25 cellular contexts compared by ENCODE assay signal in the genomic region with DNA sequence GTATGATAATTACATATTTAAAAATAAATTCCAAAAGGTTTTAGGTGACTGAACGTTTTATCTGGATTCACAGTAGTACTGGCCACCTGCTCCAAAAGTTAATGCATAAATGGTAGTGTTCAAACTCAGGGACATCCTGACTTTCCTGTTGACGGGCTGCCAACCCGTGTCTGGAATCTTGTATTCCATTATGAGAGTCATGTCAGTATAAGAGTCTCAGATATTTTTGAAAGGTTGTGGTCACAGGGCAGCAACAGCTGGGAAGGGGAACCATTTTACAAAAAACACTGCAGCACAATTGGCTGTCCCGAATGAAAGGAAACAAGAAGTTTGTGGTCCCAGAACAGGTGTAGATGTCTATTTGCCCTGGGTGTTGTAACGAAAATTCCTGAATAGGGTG. TPM values are rescaled to one million over a fixed set of nuclear protein-coding genes. Genes with fewer than 3 reads are reported as not detected.
A peak's percentile ranks its signal among the peaks of the same experiment; 100 is the strongest.
DNase-seq lines count a peak whose midpoint lies in the region; ATAC-seq and TF ChIP-seq lines count a peak whose summit lies in the region.
"Had no signal": no experiment of that assay in that cellular context is flagged by ENCODE, and none has a peak within 500 bp of the region (broad histone marks: within the 10 kb centered on the region; RNA-seq: fewer than 3 reads in every experiment).

No MANE protein-coding gene starts in this region.

- H3K27me3 ChIP-seq in heart left ventricle (no peaks in the 10 kb centered on the region), transverse colon (no peaks in the 10 kb centered on the region)
- H3K27me3 ChIP-seq: esophagus muscularis mucosa, testis had no signal

- DNase-seq in LoVo (ENCODE audit: low spot score) (peak; percentile 42), heart left ventricle (peak; percentile 69 to 87 (median 73)), mucosa of descending colon (peak; percentile 46 to 73 (median 65)), transverse colon (peak; percentile 48), OCI-M2 (lab: John Stamatoyannopoulos, UW; ENCODE audit: unreplicated experiment) (no peak), AG08395 (ENCODE audit: low spot score) (no peak)
- DNase-seq: activated CD4-positive, alpha-beta T cell treated with anti-CD3 and anti-CD28 coated beads, Interleukin-2, amount 50 U/mL, for 1 hour; activated gamma-delta T cell treated with Interleukin-2 at 50 U/mL for 16 hours; AML-193; amniotic stem cell; central memory CD4-positive, alpha-beta T cell; COR-L47; effector CD4-positive, alpha-beta T cell; immature natural killer cell; mesendoderm; NCI-H1092; NCI-H524 treated with DMSO at 0.1 percent for 48 hours; nephron progenitor cell; stimulated activated CD4-positive, alpha-beta T cell treated with anti-CD3 and anti-CD28 coated beads, Interleukin-15, amount 100 ng/mL, for 24 hours; testis had no signal

- 10 to 13% (median 12%) methylated on average over 5 of the region's 5 CpGs for WGBS in heart left ventricle, 4 donors
- 14 to 17% methylated on average over 5 of the region's 5 CpGs for WGBS in transverse colon (ENCODE audit: low coverage in 1 of 2), 2 donors

- intact Hi-C loops in heart left ventricle (cut with DNase I) (loop anchor here in 1 of 10 donors (5.0 kb wide), 1 partner anchor 650 kb away; no protein-coding TSS in a partner anchor), mucosa of descending colon (cut with DNase I, micrococcal nuclease) (no loop called here), transverse colon (cut with DNase I; ENCODE audit: low total_unique reads) (no loop called here)

- H3K9me3 ChIP-seq in heart left ventricle, result no peaks in the 10 kb centered on the region
- H3K9me3 ChIP-seq in mucosa of descending colon, result no peaks in the 10 kb centered on the region
- no peaks in the 10 kb centered on the region for H3K9me3 ChIP-seq in transverse colon
- H3K9me3 ChIP-seq: esophagus muscularis mucosa, testis had no signal

- peak; percentile 84 to 95 (median 90) for ATAC-seq in heart left ventricle
- peak; percentile 90 for ATAC-seq in mucosa of descending colon
- ATAC-seq in HG02973 (IDR thresholded peaks at IDR 0.05; ENCODE audit: unreplicated experiment), result no peak
- ATAC-seq: HCT116 had no signal

- H3K4me3 ChIP-seq in heart left ventricle (peak overlapping the region in 7 of 12 donors; percentile 2 to 31 (median 20)), mucosa of descending colon (no peak overlapping the region), transverse colon (no peak overlapping the region)
- H3K4me3 ChIP-seq: esophagus muscularis mucosa, testis had no signal

- peak overlapping the region in 5 of 12 donors; percentile 51 to 62 (median 52) for H3K27ac ChIP-seq in heart left ventricle
- no peak overlapping the region for H3K27ac ChIP-seq in transverse colon
- H3K27ac ChIP-seq: esophagus muscularis mucosa, KMS-11, testis had no signal

- no peak for TF ChIP-seq EP300 in transverse colon (IDR thresholded peaks at IDR 0.05; ENCODE audit: low read depth)

- no peak for TF ChIP-seq CTCF in heart left ventricle (IDR thresholded peaks at IDR 0.05)
- TF ChIP-seq CTCF in mucosa of descending colon (IDR thresholded peaks at IDR 0.05), result no peak
- TF ChIP-seq CTCF in transverse colon (IDR thresholded peaks at IDR 0.05), result no peak

- H3K4me1 ChIP-seq in heart left ventricle, result peaks cover 0 to 11% (median 0%) of the 10 kb centered on the region in 12 donors
- H3K4me1 ChIP-seq in mucosa of descending colon (ENCODE audit: low read depth), result peaks cover 7% of the 10 kb centered on the region
- peaks cover 0 to 3% (median 0%) of the 10 kb centered on the region in 4 donors for H3K4me1 ChIP-seq in transverse colon
- H3K4me1 ChIP-seq: esophagus muscularis mucosa, testis had no signal

- TF ChIP-seq POLR2A in heart left ventricle (IDR thresholded peaks at IDR 0.05) (no peak), transverse colon (IDR thresholded peaks at IDR 0.05) (no peak)

- H3K36me3 ChIP-seq in heart left ventricle, result no peaks in the 10 kb centered on the region
- no peaks in the 10 kb centered on the region for H3K36me3 ChIP-seq in mucosa of descending colon (ENCODE audit: low read depth)
- H3K36me3 ChIP-seq in transverse colon, result no peaks in the 10 kb centered on the region
- H3K36me3 ChIP-seq: esophagus muscularis mucosa had no signal

- in situ Hi-C loops in transverse colon (cut with MboI; ENCODE audit: low pct_ligation_motif_present in 1 of 4, low pct_unique_long_range_greater_than_20kb in 1 of 4, low sequenced_read_pairs in 3 of 4), result no loop called here

RNA-seq across cellular contexts. Expression of a gene that starts 2.8 kb away (rescaled TPM):
- 1 to 10 TPM in 8 of 9 donors, under 1 TPM in 1; 0.68 to 3.8 (median 1.9) TPM for total RNA-seq in heart left ventricle
- polyA plus RNA-seq in heart left ventricle, result under 1 TPM; 0.08 to 0.27 TPM
- total RNA-seq in mucosa of descending colon, result 1 to 10 TPM in 1 of 3 donors, under 1 TPM in 2; 0.06 to 1.7 (median 0.09) TPM
- total RNA-seq in transverse colon, result under 1 TPM in 1 of 4 donors, not detected in 3; 0.14 TPM
- total RNA-seq: pulmonary artery endothelial cell had no signal
- polyA plus RNA-seq: immature natural killer cell had no signal

RNA-seq across cellular contexts. Expression of a gene that starts 8.0 kb away (rescaled TPM):
- 10 to 100 TPM; 11.6 to 26.0 (median 21.6) TPM for total RNA-seq in heart left ventricle
- polyA plus RNA-seq in heart left ventricle, result 1 to 10 TPM; 4.7 to 7.3 TPM
- total RNA-seq in mucosa of descending colon, result 10 to 100 TPM; 36.4 to 54.8 (median 53.6) TPM
- total RNA-seq in transverse colon, result 100 to 1,000 TPM in 1 of 4 donors, 10 to 100 TPM in 3; 18.7 to 194 (median 47.5) TPM

RNA-seq across cellular contexts. Expression of a gene that starts 57.1 kb away (rescaled TPM):
- total RNA-seq in heart left ventricle (under 1 TPM in 1 of 9 donors, not detected in 8; 0.41 TPM), mucosa of descending colon (1 to 10 TPM in 2 of 3 donors, under 1 TPM in 1; 0.47 to 3.2 (median 1.9) TPM), transverse colon (1 to 10 TPM in 1 of 4 donors, under 1 TPM in 1, not detected in 2; 0.64 to 3.3 TPM)
- polyA plus RNA-seq in heart left ventricle, result under 1 TPM in 1 of 2 donors, not detected in 1; 0.03 TPM
- total RNA-seq: pulmonary artery endothelial cell had no signal
- polyA plus RNA-seq: immature natural killer cell had no signal

Comparison
In these comparisons a context has a peak if more than half of its experiments do, and no peak if none do; other contexts are left out.
1. DNase-seq: peak in LoVo (single experiment), heart left ventricle (5 of 5), mucosa of descending colon (3 of 3) and transverse colon (single experiment); none in OCI-M2 (single experiment) and AG08395 (single experiment).
2. H3K4me3 ChIP-seq: peak in heart left ventricle (7 of 12); none in mucosa of descending colon (single experiment) and transverse colon (0 of 4).